In the genomic region with DNA sequence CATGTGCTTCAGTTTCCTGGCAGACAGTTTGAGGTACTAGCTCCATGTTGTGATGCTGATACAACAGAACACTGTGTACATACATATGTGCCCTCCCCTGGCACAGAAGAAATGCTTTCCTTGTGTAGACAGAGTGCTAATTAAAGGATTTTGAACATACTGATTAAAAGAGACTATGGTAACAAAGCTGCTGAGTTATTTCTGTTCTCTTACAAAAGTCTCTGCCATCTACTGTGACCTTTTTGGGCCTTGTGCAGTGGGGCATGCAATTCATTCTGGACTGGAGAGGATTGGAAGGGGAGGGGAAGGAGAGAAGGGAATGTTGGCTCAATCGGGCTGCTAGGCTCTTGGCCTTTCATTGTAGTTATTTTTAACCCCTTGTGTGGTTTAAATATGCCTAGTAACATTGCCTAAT, we compare ENCODE assay signal across 10 cellular contexts. TPM values are rescaled to one million over a fixed set of nuclear protein-coding genes. Genes with fewer than 3 reads are reported as not detected.
A peak's percentile ranks its signal among the peaks of the same experiment; 100 is the strongest.
DNase-seq lines count a peak whose midpoint lies in the region; ATAC-seq and TF ChIP-seq lines count a peak whose summit lies in the region.
"Had no signal": no experiment of that assay in that cellular context is flagged by ENCODE, and none has a peak within 500 bp of the region (broad histone marks: within the 10 kb centered on the region; RNA-seq: fewer than 3 reads in every experiment).

No MANE protein-coding gene starts in this region.

- H3K4me3 Mint-ChIP-seq in endodermal cell (peak overlapping the region; percentile 14), nephron (peak overlapping the region; percentile 36 to 50 (median 47)), endothelial cell (ENCODE audit: unreplicated experiment) (no peak overlapping the region)
- no peak overlapping the region for H3K4me3 Mint-ChIP-seq in activated naive CD8-positive, alpha-beta T cell treated with anti-CD3 and anti-CD28 coated beads, Interleukin-2, amount 50 U/mL, for 24 hours
- H3K4me3 Mint-ChIP-seq: B cell had no signal

- POLR2A ChIA-PET in A673 (lab: Charles Lee; ENCODE audit: low non-redundant PET) = no interaction called here

- no peaks in the 10 kb centered on the region for H3K27me3 Mint-ChIP-seq in endodermal cell (ENCODE audit: insufficient read depth)
- no peaks in the 10 kb centered on the region for H3K27me3 Mint-ChIP-seq in nephron (ENCODE audit: low read depth)
- peaks cover 3% of the 10 kb centered on the region for H3K27me3 Mint-ChIP-seq in endothelial cell (ENCODE audit: unreplicated experiment)
- H3K27me3 Mint-ChIP-seq in activated naive CD8-positive, alpha-beta T cell treated with anti-CD3 and anti-CD28 coated beads, Interleukin-2, amount 50 U/mL, for 24 hours = no peaks in the 10 kb centered on the region
- H3K27me3 Mint-ChIP-seq: B cell had no signal

- H3K9me3 Mint-ChIP-seq in endodermal cell (no peaks in the 10 kb centered on the region), nephron (no peaks in the 10 kb centered on the region), endothelial cell (ENCODE audit: unreplicated experiment) (no peaks in the 10 kb centered on the region)
- H3K9me3 Mint-ChIP-seq in activated naive CD8-positive, alpha-beta T cell treated with anti-CD3 and anti-CD28 coated beads, Interleukin-2, amount 50 U/mL, for 24 hours = no peaks in the 10 kb centered on the region

- H3K27me3 ChIP-seq in A673 (replicated peaks; ENCODE audit: insufficient read depth, low read depth, low read length, poor library complexity) (no peaks in the 10 kb centered on the region), endodermal cell (ENCODE audit: control insufficient read depth, insufficient read depth, low read length, poor library complexity, severe bottlenecking) (no peaks in the 10 kb centered on the region)
- H3K27me3 ChIP-seq: right lobe of liver had no signal

- H3K9me3 ChIP-seq in A673 (ENCODE audit: low read depth, low read length, poor library complexity, severe bottlenecking) (no peaks in the 10 kb centered on the region), endodermal cell (ENCODE audit: control insufficient read depth, low read length) (no peaks in the 10 kb centered on the region)
- H3K9me3 ChIP-seq: right lobe of liver had no signal

- ATAC-seq in activated naive CD8-positive, alpha-beta T cell treated with anti-CD3 and anti-CD28 coated beads, Interleukin-2, amount 50 U/mL, for 24 hours = no peak

- H3K27ac Mint-ChIP-seq in endodermal cell = peak overlapping the region; percentile 46
- peak overlapping the region; percentile 35 to 86 (median 71) for H3K27ac Mint-ChIP-seq in nephron
- H3K27ac Mint-ChIP-seq in endothelial cell (ENCODE audit: unreplicated experiment) = no peak overlapping the region
- H3K27ac Mint-ChIP-seq in activated naive CD8-positive, alpha-beta T cell treated with anti-CD3 and anti-CD28 coated beads, Interleukin-2, amount 50 U/mL, for 24 hours = no peak overlapping the region
- H3K27ac Mint-ChIP-seq: B cell had no signal

- H3K4me1 ChIP-seq in A673 (ENCODE audit: insufficient read depth, low read length, poor library complexity, severe bottlenecking) = peaks cover 50% of the 10 kb centered on the region
- no peaks in the 10 kb centered on the region for H3K4me1 ChIP-seq in endodermal cell (ENCODE audit: control insufficient read depth, insufficient read depth, low read length)

- peak overlapping the region; percentile 24 for H3K4me3 ChIP-seq in A673 (ENCODE audit: low read depth, low read length, poor library complexity, severe bottlenecking)
- peak overlapping the region; percentile 63 for H3K4me3 ChIP-seq in endodermal cell (ENCODE audit: low read length)
- H3K4me3 ChIP-seq: right lobe of liver had no signal

- peaks cover 63% of the 10 kb centered on the region for H3K4me1 Mint-ChIP-seq in endodermal cell
- H3K4me1 Mint-ChIP-seq in nephron = peaks cover 51% of the 10 kb centered on the region
- peaks cover 48% of the 10 kb centered on the region for H3K4me1 Mint-ChIP-seq in endothelial cell (ENCODE audit: unreplicated experiment)
- peaks cover 16% of the 10 kb centered on the region for H3K4me1 Mint-ChIP-seq in activated naive CD8-positive, alpha-beta T cell treated with anti-CD3 and anti-CD28 coated beads, Interleukin-2, amount 50 U/mL, for 24 hours

- BruUV-seq in A673 (replicated peaks; lab: Mats Ljungman, UMichigan) = no TSS peak

- 28% methylated on average over 1 of the region's 1 CpG; no CpG with 5 or more reads in 1 of the 2 experiments for WGBS in endodermal cell (ENCODE audit: insufficient coverage in 1 of 2, insufficient read length in 1 of 2), 2 experiments

- DNase-seq in A673 (ENCODE audit: low spot score) (no peak), NCI-H2227 treated with DMSO at 0.1 percent for 48 hours (lab: John Stamatoyannopoulos, UW) (peak; percentile 66), endodermal cell (no peak), endothelial cell (ENCODE audit: low spot score) (no peak), NCI-H2196 (lab: John Stamatoyannopoulos, UW; ENCODE audit: unreplicated experiment) (no peak)
- DNase-seq in stimulated activated CD4-positive, alpha-beta T cell treated with anti-CD3 and anti-CD28 coated beads, Interleukin-12 subunit alpha, Interleukin-12 subunit beta, amount 100 ng/mL, for 4 hours = no peak
- no peak for DNase-seq in activated naive CD8-positive, alpha-beta T cell treated with anti-CD3 and anti-CD28 coated beads, Interleukin-2, amount 50 U/mL, for 24 hours
- DNase-seq: right lobe of liver had no signal

- intact Hi-C loops in A673 (cut with micrococcal nuclease; ENCODE audit: unreplicated experiment) = no loop called here

- H3K9ac ChIP-seq in endodermal cell (ENCODE audit: extremely low read depth, low read length, poor library complexity, severe bottlenecking) = no peak overlapping the region

- H3K36me3 ChIP-seq in A673 (ENCODE audit: insufficient read depth, low read length, poor library complexity, severe bottlenecking) (peaks cover 25% of the 10 kb centered on the region), endodermal cell (ENCODE audit: control insufficient read depth, insufficient read depth, low read length) (peaks cover 40% of the 10 kb centered on the region)

- no peak for TF ChIP-seq CTCF in A673 (conservative IDR thresholded peaks at IDR 0.05; ENCODE audit: low read depth, low read length)
- TF ChIP-seq CTCF in endodermal cell (conservative IDR thresholded peaks at IDR 0.05) = no peak
- TF ChIP-seq CTCF in nephron (IDR thresholded peaks at IDR 0.05; ENCODE audit: unreplicated experiment in 3 of 3) = no peak
- TF ChIP-seq CTCF in endothelial cell (IDR thresholded peaks at IDR 0.05; ENCODE audit: unreplicated experiment) = no peak

- H3K36me3 Mint-ChIP-seq in endodermal cell (ENCODE audit: low read depth) (peaks cover 21% of the 10 kb centered on the region), nephron (ENCODE audit: low read depth) (peaks cover 7% of the 10 kb centered on the region), endothelial cell (ENCODE audit: low read depth, unreplicated experiment) (peaks cover 17% of the 10 kb centered on the region)
- peaks cover 10% of the 10 kb centered on the region for H3K36me3 Mint-ChIP-seq in activated naive CD8-positive, alpha-beta T cell treated with anti-CD3 and anti-CD28 coated beads, Interleukin-2, amount 50 U/mL, for 24 hours (ENCODE audit: low read depth)

- CTCF ChIA-PET in A673 (lab: Charles Lee) = no interaction called here

- H3K27ac ChIP-seq in A673 (ENCODE audit: low read depth, low read length, poor library complexity, severe bottlenecking) (no peak overlapping the region), endodermal cell (ENCODE audit: low read depth, low read length) (peak overlapping the region; percentile 78)

RNA-seq across cellular contexts. Expression of a gene that starts 6.0 kb away (rescaled TPM):
- 174 and 183 TPM in 2 replicates for total RNA-seq in A673 (2021)
- total RNA-seq in endodermal cell = 100 to 1,000 TPM in 1 of 2 donors, 10 to 100 TPM in 1; 91.0 to 149 TPM
- 59.0 TPM for polyA plus RNA-seq in endodermal cell (2013, experiment 1 of 2)
- 48.0 TPM for polyA plus RNA-seq in endodermal cell (2013, experiment 2 of 2)
- 83.5 TPM for total RNA-seq in endothelial cell (ENCODE audit: unreplicated experiment)

Comparison
In these comparisons a context has a peak if more than half of its experiments do, and no peak if none do; other contexts are left out.
1. H3K27ac Mint-ChIP-seq: peak in endodermal cell (single experiment) and nephron (3 of 3); none in endothelial cell (single experiment) and activated naive CD8-positive, alpha-beta T cell treated with anti-CD3 and anti-CD28 coated beads, Interleukin-2, amount 50 U/mL, for 24 hours (single experiment).
2. H3K4me3 Mint-ChIP-seq: peak in endodermal cell (single experiment) and nephron (3 of 3); none in endothelial cell (single experiment) and activated naive CD8-positive, alpha-beta T cell treated with anti-CD3 and anti-CD28 coated beads, Interleukin-2, amount 50 U/mL, for 24 hours (single experiment).